8 cellular contexts compared by ENCODE assay signal in genomic region chr22:36238348-36239149, GRCh38. TPM values are rescaled to one million over a fixed set of nuclear protein-coding genes. Genes with fewer than 3 reads are reported as not detected.
DNase-seq lines count a peak whose midpoint lies in the region; ATAC-seq and TF ChIP-seq lines count a peak whose summit lies in the region.

No MANE protein-coding gene starts in this region.

- no peak for ATAC-seq in CD8-positive, alpha-beta T cell
- ATAC-seq in HG03439 (IDR thresholded peaks at IDR 0.05; ENCODE audit: unreplicated experiment) (peak; percentile 16), HG03108 (IDR thresholded peaks at IDR 0.05; ENCODE audit: unreplicated experiment) (no peak)

- no peaks in the 10 kb centered on the region for H3K9me3 ChIP-seq in CD8-positive, alpha-beta T cell (ENCODE audit: low read length)
- H3K9me3 ChIP-seq in hepatocyte (ENCODE audit: low read depth): no peaks in the 10 kb centered on the region
- no peaks in the 10 kb centered on the region for H3K9me3 ChIP-seq in smooth muscle cell (replicated peaks; ENCODE audit: low read depth)

- H3K4me3 Mint-ChIP-seq in CD8-positive, alpha-beta T cell: peak overlapping the region; percentile 95
- H3K4me3 Mint-ChIP-seq in activated naive CD8-positive, alpha-beta T cell: peak overlapping the region; percentile 96

- H2AFZ ChIP-seq in hepatocyte (peak overlapping the region; percentile 42), smooth muscle cell (ENCODE audit: low read depth) (no peak overlapping the region)

- peak overlapping the region; percentile 96 for H3K27ac Mint-ChIP-seq in CD8-positive, alpha-beta T cell
- H3K27ac Mint-ChIP-seq in activated naive CD8-positive, alpha-beta T cell: peak overlapping the region; percentile 98

- no peaks in the 10 kb centered on the region for H3K9me2 ChIP-seq in hepatocyte (replicated peaks; ENCODE audit: insufficient read depth)

- no peaks in the 10 kb centered on the region for H3F3A ChIP-seq in smooth muscle cell (ENCODE audit: low read depth)

- POLR2A ChIA-PET in CD8-positive, alpha-beta T cell (lab: Charles Lee): interaction anchor here (0.5 to 2.7 kb wide), 7 partner anchors 11 to 291 kb away, joined by 3 to 10 read pairs (median 3); partner anchors contain the start of gene APOL1

- peak overlapping the region; percentile 61 for H3K9ac ChIP-seq in smooth muscle cell (ENCODE audit: low read depth)

- peak overlapping the region; percentile 81 for H3K4me3 ChIP-seq in CD8-positive, alpha-beta T cell (ENCODE audit: low read depth, low read length)
- H3K4me3 ChIP-seq in hepatocyte (peak overlapping the region; percentile 23), smooth muscle cell (peak overlapping the region; percentile 62)

- H3K4me2 ChIP-seq in hepatocyte (peak overlapping the region; percentile 93), smooth muscle cell (peak overlapping the region; percentile 86)

- peak overlapping the region; percentile 69 for H3K27ac ChIP-seq in CD8-positive, alpha-beta T cell (ENCODE audit: low read depth, low read length)
- H3K27ac ChIP-seq in hepatocyte: peak overlapping the region; percentile 89
- peak overlapping the region; percentile 61 for H3K27ac ChIP-seq in smooth muscle cell (ENCODE audit: low read depth)

- 52% methylated on average over 5 of the region's 5 CpGs for WGBS in hepatocyte (ENCODE audit: low lambda C conversion rate, missing lambda C conversion rate)
- 78% methylated on average over 5 of the region's 5 CpGs for WGBS in smooth muscle cell (ENCODE audit: low lambda C conversion rate)

- no peak for DNase-seq in CD8-positive, alpha-beta T cell
- DNase-seq in hepatocyte (ENCODE audit: low spot score) (peak; percentile 37), smooth muscle cell (lab: John Stamatoyannopoulos, UW; ENCODE audit: unreplicated experiment) (no peak), NCI-H2196 treated with DMSO at 0.1 percent for 48 hours (lab: John Stamatoyannopoulos, UW; ENCODE audit: unreplicated experiment) (no peak)
- DNase-seq in stimulated activated CD4-positive, alpha-beta T cell treated with anti-CD3 and anti-CD28 coated beads, Interleukin-12 subunit alpha, Interleukin-12 subunit beta, amount 100 ng/mL, for 4 hours: no peak

- no peak for TF ChIP-seq CTCF in CD8-positive, alpha-beta T cell (IDR thresholded peaks at IDR 0.05)
- TF ChIP-seq CTCF in hepatocyte (IDR thresholded peaks at IDR 0.05; ENCODE audit: poor library complexity) (no peak), smooth muscle cell (IDR thresholded peaks at IDR 0.05; ENCODE audit: borderline replicate concordance, insufficient read depth, poor library complexity, severe bottlenecking) (no peak)

- peaks cover 5% of the 10 kb centered on the region for H3K36me3 ChIP-seq in CD8-positive, alpha-beta T cell (ENCODE audit: insufficient read depth, low read length)
- H3K36me3 ChIP-seq in hepatocyte (replicated peaks; ENCODE audit: insufficient read depth, low read depth) (no peaks in the 10 kb centered on the region), smooth muscle cell (ENCODE audit: low read depth) (no peaks in the 10 kb centered on the region)

- H3K9me3 Mint-ChIP-seq in CD8-positive, alpha-beta T cell: peaks cover 13% of the 10 kb centered on the region
- H3K9me3 Mint-ChIP-seq in activated naive CD8-positive, alpha-beta T cell (ENCODE audit: low read depth): peaks cover 4% of the 10 kb centered on the region

- no peaks in the 10 kb centered on the region for H3K27me3 ChIP-seq in CD8-positive, alpha-beta T cell (ENCODE audit: insufficient read depth, low read length)
- H3K27me3 ChIP-seq in hepatocyte (no peaks in the 10 kb centered on the region), smooth muscle cell (ENCODE audit: low read depth) (no peaks in the 10 kb centered on the region)

- peaks cover 50% of the 10 kb centered on the region for H3K36me3 Mint-ChIP-seq in CD8-positive, alpha-beta T cell
- H3K36me3 Mint-ChIP-seq in activated naive CD8-positive, alpha-beta T cell: peaks cover 17% of the 10 kb centered on the region

- peaks cover 38% of the 10 kb centered on the region for H3K4me1 ChIP-seq in CD8-positive, alpha-beta T cell (ENCODE audit: insufficient read depth, low read length)
- H3K4me1 ChIP-seq in hepatocyte (ENCODE audit: insufficient read depth) (peaks cover 18% of the 10 kb centered on the region), smooth muscle cell (ENCODE audit: low read depth) (no peaks in the 10 kb centered on the region)

- peaks cover 58% of the 10 kb centered on the region for H3K4me1 Mint-ChIP-seq in CD8-positive, alpha-beta T cell (ENCODE audit: low read depth)
- H3K4me1 Mint-ChIP-seq in activated naive CD8-positive, alpha-beta T cell (ENCODE audit: low read depth): peaks cover 54% of the 10 kb centered on the region

- CTCF ChIA-PET in CD8-positive, alpha-beta T cell (lab: Charles Lee): interaction anchor here (0.7 to 5.2 kb wide), 27 partner anchors 12 to 249 kb away, joined by 3 to 18 read pairs (median 4); partner anchors contain the start of genes APOL1 and APOL3

- intact Hi-C loops in CD8-positive, alpha-beta T cell (cut with DNase I, micrococcal nuclease): loop anchor here (1.0 to 5.0 kb wide), 6 partner anchors 14 to 76 kb away; partner anchors contain the start of genes APOL1 (in 2 of the 2) and APOL3 (in 1 of the 2)

- H3K27me3 Mint-ChIP-seq in CD8-positive, alpha-beta T cell (ENCODE audit: low read depth): no peaks in the 10 kb centered on the region
- no peaks in the 10 kb centered on the region for H3K27me3 Mint-ChIP-seq in activated naive CD8-positive, alpha-beta T cell

- H3K79me2 ChIP-seq in hepatocyte: peaks cover 39% of the 10 kb centered on the region
- H3K79me2 ChIP-seq in smooth muscle cell (ENCODE audit: low read depth): peaks cover 6% of the 10 kb centered on the region

- H4K20me1 ChIP-seq in hepatocyte (ENCODE audit: insufficient read depth, poor library complexity, severe bottlenecking) (no peaks in the 10 kb centered on the region), smooth muscle cell (ENCODE audit: low read depth) (peaks cover 5% of the 10 kb centered on the region)

RNA-seq across cellular contexts. Expression of gene APOL2, which starts 0.8 kb away (rescaled TPM):
- 10 to 100 TPM; 17.4 to 18.2 TPM for total RNA-seq in CD8-positive, alpha-beta T cell
- total RNA-seq in hepatocyte (32.3 and 34.8 TPM in 2 replicates), smooth muscle cell (12.2 and 14.7 TPM in 2 replicates)
- polyA plus RNA-seq in hepatocyte (19.5 and 23.9 TPM in 2 replicates), smooth muscle cell (8.0 and 9.2 TPM in 2 replicates)

RNA-seq across cellular contexts. Expression of gene APOL1, which starts 14.4 kb away (rescaled TPM):
- total RNA-seq in CD8-positive, alpha-beta T cell: 1 to 10 TPM; 5.0 to 5.3 TPM
- 6.2 and 7.3 TPM in 2 replicates for total RNA-seq in hepatocyte
- polyA plus RNA-seq in hepatocyte: 6.4 and 6.8 TPM in 2 replicates
- total RNA-seq in smooth muscle cell: not detected in 2 replicates
- 0.62 and 4.9 TPM in 2 replicates for polyA plus RNA-seq in smooth muscle cell

RNA-seq across cellular contexts. Expression of gene APOL4, which starts 36.9 kb away (rescaled TPM):
- not detected for total RNA-seq in CD8-positive, alpha-beta T cell
- total RNA-seq in hepatocyte (1.0 and 2.8 TPM in 2 replicates), smooth muscle cell (0.40 and 0.45 TPM in 2 replicates)
- polyA plus RNA-seq in hepatocyte (0.97 and 1.5 TPM in 2 replicates), smooth muscle cell (0.97 TPM in 1 of 2 replicates, not detected in the other)

Comparison
In these comparisons a context has a peak if more than half of its experiments do, and no peak if none do; other contexts are left out.
1. H3K4me3 ChIP-seq: peak in every context shown above with its lines; median percentile 81 in CD8-positive, alpha-beta T cell; 62 in smooth muscle cell; 23 in hepatocyte.